In genomic region chr14:70183991-70184390, GRCh38 we compare ENCODE assay signal across 14 cellular contexts. TPM values are rescaled to one million over a fixed set of nuclear protein-coding genes. Genes with fewer than 3 reads are reported as not detected.
DNase-seq lines count a peak whose midpoint lies in the region; ATAC-seq and TF ChIP-seq lines count a peak whose summit lies in the region.
"Had no signal": no experiment of that assay in that cellular context is flagged by ENCODE, and none has a peak within 500 bp of the region (broad histone marks: within the 10 kb centered on the region; RNA-seq: fewer than 3 reads in every experiment).

No MANE protein-coding gene starts in this region.

- H3K27me3 Mint-ChIP-seq in activated T-cell treated with anti-CD3 and anti-CD28 coated beads, Interleukin-2, amount 50 U/mL, for 4 hours (ENCODE audit: low read depth), result peaks cover 30% of the 10 kb centered on the region
- peaks cover 34% of the 10 kb centered on the region for H3K27me3 Mint-ChIP-seq in type B pancreatic cell

- H3K4me1 Mint-ChIP-seq in activated T-cell treated with anti-CD3 and anti-CD28 coated beads, Interleukin-2, amount 50 U/mL, for 4 hours (ENCODE audit: low read depth), result peaks cover 12% of the 10 kb centered on the region
- H3K4me1 Mint-ChIP-seq in type B pancreatic cell (ENCODE audit: unreplicated experiment), result peaks cover 12% of the 10 kb centered on the region

- H3K4me3 Mint-ChIP-seq in activated T-cell treated with anti-CD3 and anti-CD28 coated beads, Interleukin-2, amount 50 U/mL, for 4 hours, result no peak overlapping the region
- H3K4me3 Mint-ChIP-seq in type B pancreatic cell, result no peak overlapping the region
- H3K4me3 Mint-ChIP-seq: activated B cell treated with CpG ODN at 0.5 μM for 24 hours had no signal

- H3K36me3 Mint-ChIP-seq in activated T-cell treated with anti-CD3 and anti-CD28 coated beads, Interleukin-2, amount 50 U/mL, for 4 hours (ENCODE audit: insufficient read depth), result no peaks in the 10 kb centered on the region
- H3K36me3 Mint-ChIP-seq in type B pancreatic cell, result no peaks in the 10 kb centered on the region

- no peaks in the 10 kb centered on the region for H3K9me3 Mint-ChIP-seq in activated T-cell treated with anti-CD3 and anti-CD28 coated beads, Interleukin-2, amount 50 U/mL, for 4 hours
- no peaks in the 10 kb centered on the region for H3K9me3 Mint-ChIP-seq in type B pancreatic cell
- H3K9me3 Mint-ChIP-seq: activated B cell treated with CpG ODN at 0.5 μM for 24 hours had no signal

- TF ChIP-seq CTCF in GM10266 (IDR thresholded peaks at IDR 0.05; ENCODE audit: control insufficient read depth, insufficient read depth, low read depth, missing control alignments), result no peak
- TF ChIP-seq CTCF in type B pancreatic cell (conservative IDR thresholded peaks at IDR 0.05), result no peak

- no peak overlapping the region for H3K27ac Mint-ChIP-seq in type B pancreatic cell
- H3K27ac Mint-ChIP-seq: activated B cell treated with CpG ODN at 0.5 μM for 24 hours had no signal

- DNase-seq in GM10266 (ENCODE audit: extremely low spot score) (peak; percentile 21), HT-29 (ENCODE audit: low spot score) (no peak), type B pancreatic cell (ENCODE audit: extremely low spot score, unreplicated experiment) (no peak)
- DNase-seq in activated T-cell treated with anti-CD3 and anti-CD28 coated beads, Interleukin-2, amount 50 U/mL, for 4 hours, result no peak
- DNase-seq in activated CD4-positive, alpha-beta T cell treated with anti-CD3 and anti-CD28 coated beads, Interleukin-2, amount 50 U/mL, for 48 hours, result no peak
- DNase-seq: activated B cell treated with CpG ODN at 0.5 μM for 24 hours, amniotic stem cell, mesenchymal stem cell, transverse colon had no signal

- ATAC-seq in GM19455 (IDR thresholded peaks at IDR 0.05; ENCODE audit: unreplicated experiment), result peak; percentile 58
- peak; percentile 64 for ATAC-seq in HG02678 (IDR thresholded peaks at IDR 0.05; ENCODE audit: unreplicated experiment)
- peak; percentile 56 for ATAC-seq in HG03439 (IDR thresholded peaks at IDR 0.05; ENCODE audit: unreplicated experiment)
- no peak for ATAC-seq in activated T-cell treated with anti-CD3 and anti-CD28 coated beads, Interleukin-2, amount 50 U/mL, for 4 hours
- ATAC-seq: A549 had no signal

RNA-seq across cellular contexts. Expression of gene SLC8A3, which starts 4.8 kb away (rescaled TPM):
- under 1 TPM; 0.15 to 0.21 (median 0.16) TPM for total RNA-seq in activated T-cell treated with anti-CD3 and anti-CD28 coated beads, Interleukin-2, amount 50 U/mL, for 4 hours
- not detected in 2 replicates for total RNA-seq in HT-29 (2014; rRNA removed; shearing (Covaris generic))
- total RNA-seq in type B pancreatic cell (ENCODE audit: low replicate concordance), result 1.3 and 7.8 TPM in 2 replicates
- total RNA-seq: MCF 10A had no signal

Comparison
In these comparisons a context has a peak if more than half of its experiments do, and no peak if none do; other contexts are left out.
1. ATAC-seq: peak in GM19455 (single experiment), HG02678 (single experiment) and HG03439 (single experiment); none in activated T-cell treated with anti-CD3 and anti-CD28 coated beads, Interleukin-2, amount 50 U/mL, for 4 hours (0 of 2).